ENCODE assay signal across 1 cellular context in genomic region chr15:39936681-39937080, GRCh38.
TF ChIP-seq lines count a peak whose summit lies in the region.

No MANE protein-coding gene starts in this region.

TF ChIP-seq in IMR-90, 13 proteins besides CTCF, POLR2A, EP300 and RAD21:
- TF ChIP-seq MAFK (IDR thresholded peaks at IDR 0.05; ENCODE audit: low read depth, low read length): no peak
- no peak for TF ChIP-seq RFX5 (IDR thresholded peaks at IDR 0.05; ENCODE audit: low read depth, low read length)
- TF ChIP-seq SMC3 (IDR thresholded peaks at IDR 0.05; ENCODE audit: low read depth, low read length): no peak
TF ChIP-seq in IMR-90: peak in this region for 0.
